In genomic region chr10:93300518-93300917, GRCh38 we compare ENCODE assay signal across 1 cellular context.
TF ChIP-seq lines count a peak whose summit lies in the region.

No MANE protein-coding gene starts in this region.

TF ChIP-seq in IMR-90, 13 proteins besides CTCF, POLR2A, EP300 and RAD21 (continued from another document):
- no peak for TF ChIP-seq NFE2L2 (IDR thresholded peaks at IDR 0.05; ENCODE audit: low read depth, low read length)
- no peak for TF ChIP-seq MXI1 (IDR thresholded peaks at IDR 0.05; ENCODE audit: borderline replicate concordance, low read depth, low read length)
- TF ChIP-seq MAZ (IDR thresholded peaks at IDR 0.05; ENCODE audit: borderline replicate concordance, low read depth, low read length): no peak
- TF ChIP-seq BHLHE40 (IDR thresholded peaks at IDR 0.05; ENCODE audit: low read depth, low read length): no peak
